23 cellular contexts compared by ENCODE assay signal in genomic region chr11:57881647-57882046, GRCh38.
"Had no signal": no experiment of that assay in that cellular context is flagged by ENCODE, and none has a peak within 500 bp of the region (broad histone marks: within the 10 kb centered on the region; RNA-seq: fewer than 3 reads in every experiment).

No MANE protein-coding gene starts in this region.

- DNase-seq: activated CD4-positive, alpha-beta T cell treated with anti-CD3 and anti-CD28 coated beads, Interleukin-2, amount 10 ng/mL, durations not matched to agents 24 days and 14 days; activated CD4-positive, alpha-beta T cell treated with anti-CD3 and anti-CD28 coated beads, Interleukin-2, amount 50 U/mL, for 4 hours; activated CD8-positive, alpha-beta memory T cell treated with anti-CD3 and anti-CD28 coated beads, Interleukin-2, amount 50 U/mL, for 4 hours; activated gamma-delta T cell treated with Interleukin-2 at 50 U/mL for 16 hours; activated naive CD4-positive, alpha-beta T cell treated with anti-CD3 and anti-CD28 coated beads for 36 hours; activated T-cell treated with anti-CD3 and anti-CD28 coated beads for 4 hours; activated T-cell treated with anti-CD3 and anti-CD28 coated beads, Interleukin-2, amount 50 U/mL, for 4 hours; adrenal gland; body of pancreas; Karpas-422; KBM-7; MV-4-11; NCI-H1092; NCI-H1436 treated with DMSO at 0.1 percent for 48 hours; NCI-H1694 treated with DMSO at 0.1 percent for 48 hours; NCI-H2029; NCI-H345; NCI-H524 treated with DMSO at 0.1 percent for 48 hours; PC-9; Right ventricle myocardium superior; T1000 had no signal

- H3K27me3 Mint-ChIP-seq: activated CD4-positive, alpha-beta T cell treated with anti-CD3 and anti-CD28 coated beads, Interleukin-2, amount 10 ng/mL, durations not matched to agents 24 days and 14 days had no signal

- H3K4me3 Mint-ChIP-seq: activated CD4-positive, alpha-beta T cell treated with anti-CD3 and anti-CD28 coated beads, Interleukin-2, amount 10 ng/mL, durations not matched to agents 24 days and 14 days; activated naive CD4-positive, alpha-beta T cell treated with anti-CD3 and anti-CD28 coated beads for 36 hours; activated T-cell treated with anti-CD3 and anti-CD28 coated beads, Interleukin-2, amount 50 U/mL, for 4 hours; activated T-helper 1 cell treated with anti-CD3 and anti-CD28 coated beads, Interleukin-12 subunit alpha, Interleukin-12 subunit beta, Interleukin-2, Interleukin-4 antibody, amounts not matched to agents 30 ng/mL and 10 ng/mL and 1 ng/mL, durations not matched to agents 14 hours and 24 hours and 36 hours had no signal

- H3K9me3 Mint-ChIP-seq: activated CD4-positive, alpha-beta T cell treated with anti-CD3 and anti-CD28 coated beads, Interleukin-2, amount 10 ng/mL, durations not matched to agents 24 days and 14 days; activated naive CD4-positive, alpha-beta T cell treated with anti-CD3 and anti-CD28 coated beads for 36 hours; activated naive CD4-positive, alpha-beta T cell treated with anti-CD3 and anti-CD28 coated beads, Interleukin-2, amount 50 U/mL, for 72 hours; activated T-cell treated with anti-CD3 and anti-CD28 coated beads, Interleukin-2, amount 50 U/mL, for 4 hours; activated T-helper 1 cell treated with anti-CD3 and anti-CD28 coated beads, Interleukin-12 subunit alpha, Interleukin-12 subunit beta, Interleukin-2, Interleukin-4 antibody, amounts not matched to agents 30 ng/mL and 10 ng/mL and 1 ng/mL, durations not matched to agents 14 hours and 24 hours and 36 hours had no signal

- ATAC-seq: activated naive CD4-positive, alpha-beta T cell treated with anti-CD3 and anti-CD28 coated beads, Interleukin-2, amount 50 U/mL, for 72 hours; activated T-cell treated with anti-CD3 and anti-CD28 coated beads, Interleukin-2, amount 50 U/mL, for 4 hours; body of pancreas had no signal

- H3K27ac Mint-ChIP-seq: activated CD4-positive, alpha-beta T cell treated with anti-CD3 and anti-CD28 coated beads, Interleukin-2, amount 10 ng/mL, durations not matched to agents 24 days and 14 days; activated naive CD4-positive, alpha-beta T cell treated with anti-CD3 and anti-CD28 coated beads for 36 hours; activated naive CD4-positive, alpha-beta T cell treated with anti-CD3 and anti-CD28 coated beads, Interleukin-2, amount 50 U/mL, for 72 hours; activated T-helper 1 cell treated with anti-CD3 and anti-CD28 coated beads, Interleukin-12 subunit alpha, Interleukin-12 subunit beta, Interleukin-2, Interleukin-4 antibody, amounts not matched to agents 30 ng/mL and 10 ng/mL and 1 ng/mL, durations not matched to agents 14 hours and 24 hours and 36 hours had no signal

- H3K36me3 Mint-ChIP-seq: activated naive CD4-positive, alpha-beta T cell treated with anti-CD3 and anti-CD28 coated beads, Interleukin-2, amount 50 U/mL, for 72 hours had no signal
